ENCODE assay signal across 8 cellular contexts in genomic region chrX:107654778-107655761, GRCh38. TPM values are rescaled to one million over a fixed set of nuclear protein-coding genes. Genes with fewer than 3 reads are reported as not detected.
DNase-seq lines count a peak whose midpoint lies in the region; ATAC-seq lines count a peak whose summit lies in the region.

No MANE protein-coding gene starts in this region.

- H3K4me3 Mint-ChIP-seq in stimulated activated naive B cell treated with anti-CD40 and anti-IgM and Interleukin-4, amounts not matched to agents 10 μg/mL and 1 μg/mL and 100 μg/mL, for 72 hours = peak overlapping the region in 1 of 2 donors; percentile 47

- no peaks in the 10 kb centered on the region for H3K9me3 Mint-ChIP-seq in stimulated activated naive B cell treated with anti-CD40 and anti-IgM and Interleukin-4, amounts not matched to agents 10 μg/mL and 1 μg/mL and 100 μg/mL, for 72 hours

- H3K27ac Mint-ChIP-seq in stimulated activated naive B cell treated with anti-CD40 and anti-IgM and Interleukin-4, amounts not matched to agents 10 μg/mL and 1 μg/mL and 100 μg/mL, for 72 hours = no peak overlapping the region

- peak; percentile 79 for ATAC-seq in GM21825 (IDR thresholded peaks at IDR 0.05; ENCODE audit: unreplicated experiment)
- peak; percentile 74 to 89 for ATAC-seq in stimulated activated naive B cell treated with anti-CD40 and anti-IgM and Interleukin-4, amounts not matched to agents 10 μg/mL and 1 μg/mL and 100 μg/mL, for 72 hours (replicated peaks)

- DNase-seq in DMS79 treated with DMSO at 0.1 percent for 48 hours (lab: John Stamatoyannopoulos, UW) (peak; percentile 5), NCI-H1105 treated with DMSO at 0.1 percent for 48 hours (lab: John Stamatoyannopoulos, UW) (peak; percentile 46), dermis blood vessel endothelial cell (peak; percentile 74), medulla oblongata (ENCODE audit: extremely low spot score) (peak; percentile 32), HuH-7.5 (ENCODE audit: low spot score) (no peak)
- peak; percentile 78 for DNase-seq in activated CD4-positive, alpha-beta T cell treated with anti-CD3 and anti-CD28 coated beads for 48 hours
- peak; percentile 35 for DNase-seq in stimulated activated naive B cell treated with anti-CD40 and anti-IgM and Interleukin-4, amounts not matched to agents 10 μg/mL and 1 μg/mL and 100 μg/mL, for 72 hours

- no peaks in the 10 kb centered on the region for H3K27me3 Mint-ChIP-seq in stimulated activated naive B cell treated with anti-CD40 and anti-IgM and Interleukin-4, amounts not matched to agents 10 μg/mL and 1 μg/mL and 100 μg/mL, for 72 hours

- H3K36me3 Mint-ChIP-seq in stimulated activated naive B cell treated with anti-CD40 and anti-IgM and Interleukin-4, amounts not matched to agents 10 μg/mL and 1 μg/mL and 100 μg/mL, for 72 hours = peaks cover 0 to 5% of the 10 kb centered on the region in 2 donors

- H3K4me1 Mint-ChIP-seq in stimulated activated naive B cell treated with anti-CD40 and anti-IgM and Interleukin-4, amounts not matched to agents 10 μg/mL and 1 μg/mL and 100 μg/mL, for 72 hours = peaks cover 0 to 25% of the 10 kb centered on the region in 2 donors

RNA-seq across cellular contexts. Expression of gene PRPS1, which starts 26.8 kb away (rescaled TPM):
- total RNA-seq in dermis blood vessel endothelial cell = 25.7 and 39.5 TPM in 2 replicates
